10 cellular contexts compared by ENCODE assay signal in genomic region chr10:91974960-91975359, GRCh38. TPM values are rescaled to one million over a fixed set of nuclear protein-coding genes. Genes with fewer than 3 reads are reported as not detected.
DNase-seq lines count a peak whose midpoint lies in the region; ATAC-seq, FAIRE-seq and TF ChIP-seq lines count a peak whose summit lies in the region.
"Had no signal": no experiment of that assay in that cellular context is flagged by ENCODE, and none has a peak within 500 bp of the region (broad histone marks: within the 10 kb centered on the region; RNA-seq: fewer than 3 reads in every experiment).

No MANE protein-coding gene starts in this region.

- H3K27me3 ChIP-seq in foreskin keratinocyte: no peaks in the 10 kb centered on the region
- no peaks in the 10 kb centered on the region for H3K27me3 ChIP-seq in psoas muscle (ENCODE audit: insufficient read depth in 3 of 3, low read length in 2 of 3)

- TF ChIP-seq CTCF in foreskin keratinocyte (conservative IDR thresholded peaks at IDR 0.05) (no peak), psoas muscle (IDR thresholded peaks at IDR 0.05) (no peak), CD14-positive monocyte (IDR thresholded peaks at IDR 0.05) (no peak)

- no peak for TF ChIP-seq POLR2A in erythroblast (IDR thresholded peaks at IDR 0.05; ENCODE audit: low read length)

- H3K27me3 Mint-ChIP-seq in activated T-helper 2 cell treated with anti-CD3 and anti-CD28 coated beads, Interferon-gamma antibody, Interleukin-2, Interleukin-4, amounts not matched to agents 10 μg/mL and 5 μg/mL and 100 μg/mL, durations not matched to agents 14 hours and 24 hours and 36 hours (ENCODE audit: low read depth): no peaks in the 10 kb centered on the region
- H3K27me3 Mint-ChIP-seq in CD14-positive monocyte (ENCODE audit: low read depth in 3 of 3): no peaks in the 10 kb centered on the region

- 95 to 99% (median 96%) methylated on average over 2 of the region's 2 CpGs for WGBS in psoas muscle, 3 donors

- no peaks in the 10 kb centered on the region for H3K9me3 ChIP-seq in psoas muscle

- no peaks in the 10 kb centered on the region for H3K9me3 Mint-ChIP-seq in activated T-helper 2 cell treated with anti-CD3 and anti-CD28 coated beads, Interferon-gamma antibody, Interleukin-2, Interleukin-4, amounts not matched to agents 10 μg/mL and 5 μg/mL and 100 μg/mL, durations not matched to agents 14 hours and 24 hours and 36 hours
- H3K9me3 Mint-ChIP-seq in CD14-positive monocyte: no peaks in the 10 kb centered on the region
- H3K9me3 Mint-ChIP-seq: H9 had no signal

- FAIRE-seq in GM18507 (lab: Jason Lieb, UNC): peak; percentile 45

- H3K4me1 Mint-ChIP-seq in activated T-helper 2 cell treated with anti-CD3 and anti-CD28 coated beads, Interferon-gamma antibody, Interleukin-2, Interleukin-4, amounts not matched to agents 10 μg/mL and 5 μg/mL and 100 μg/mL, durations not matched to agents 14 hours and 24 hours and 36 hours (ENCODE audit: low read depth): peaks cover 30% of the 10 kb centered on the region
- no peaks in the 10 kb centered on the region for H3K4me1 Mint-ChIP-seq in CD14-positive monocyte

- H3K27ac Mint-ChIP-seq in activated T-helper 2 cell treated with anti-CD3 and anti-CD28 coated beads, Interferon-gamma antibody, Interleukin-2, Interleukin-4, amounts not matched to agents 10 μg/mL and 5 μg/mL and 100 μg/mL, durations not matched to agents 14 hours and 24 hours and 36 hours: peak overlapping the region; percentile 84
- H3K27ac Mint-ChIP-seq in CD14-positive monocyte: no peak overlapping the region
- H3K27ac Mint-ChIP-seq: H9 had no signal

- ATAC-seq in foreskin keratinocyte (peak; percentile 76), psoas muscle (no peak)

- DNase-seq in AG08396 (ENCODE audit: low spot score) (peak; percentile 48), GM18507 (ENCODE audit: extremely low spot score, insufficient read length, low read depth) (no peak), foreskin keratinocyte (peak in 1 of 2 donors; percentile 71), psoas muscle (no peak), erythroblast (lab: John Stamatoyannopoulos, UW) (no peak), CD14-positive monocyte (ENCODE audit: low spot score) (no peak), NAMALWA (ENCODE audit: low spot score) (no peak)
- DNase-seq in activated T-helper 2 cell treated with anti-CD3 and anti-CD28 coated beads, Interferon-gamma antibody, Interleukin-2, Interleukin-4, amounts not matched to agents 10 μg/mL and 5 μg/mL and 100 μg/mL, durations not matched to agents 14 hours and 24 hours and 36 hours (ENCODE audit: low spot score): no peak
- DNase-seq: cerebellar nuclear complex, H9 had no signal

- no peak overlapping the region for H3K4me3 ChIP-seq in psoas muscle

- H3K4me1 ChIP-seq in foreskin keratinocyte: peaks cover 10% of the 10 kb centered on the region
- H3K4me1 ChIP-seq in psoas muscle: no peaks in the 10 kb centered on the region

- H3K27ac ChIP-seq in foreskin keratinocyte (no peak overlapping the region), psoas muscle (no peak overlapping the region)

- H3K36me3 ChIP-seq in psoas muscle (ENCODE audit: insufficient read depth in 1 of 2, low read depth in 1 of 2): peaks cover 0 to 47% of the 10 kb centered on the region in 2 donors

- peaks cover 80% of the 10 kb centered on the region for H3K36me3 Mint-ChIP-seq in activated T-helper 2 cell treated with anti-CD3 and anti-CD28 coated beads, Interferon-gamma antibody, Interleukin-2, Interleukin-4, amounts not matched to agents 10 μg/mL and 5 μg/mL and 100 μg/mL, durations not matched to agents 14 hours and 24 hours and 36 hours (ENCODE audit: low read depth)
- peaks cover 77 to 83% of the 10 kb centered on the region in 2 donors for H3K36me3 Mint-ChIP-seq in CD14-positive monocyte

- H3K4me3 Mint-ChIP-seq in activated T-helper 2 cell treated with anti-CD3 and anti-CD28 coated beads, Interferon-gamma antibody, Interleukin-2, Interleukin-4, amounts not matched to agents 10 μg/mL and 5 μg/mL and 100 μg/mL, durations not matched to agents 14 hours and 24 hours and 36 hours (ENCODE audit: low read depth): no peak overlapping the region
- H3K4me3 Mint-ChIP-seq in CD14-positive monocyte: no peak overlapping the region
- H3K4me3 Mint-ChIP-seq: H9 had no signal

- intact Hi-C loops in activated T-helper 2 cell treated with anti-CD3 and anti-CD28 coated beads, Interferon-gamma antibody, Interleukin-2, Interleukin-4, amounts not matched to agents 10 μg/mL and 5 μg/mL and 100 μg/mL, durations not matched to agents 14 hours and 24 hours and 36 hours (cut with micrococcal nuclease): loop anchor here (1.0 to 2.0 kb wide), 2 partner anchors 12 to 30 kb away; no protein-coding TSS in a partner anchor
- intact Hi-C loops in psoas muscle (cut with DNase I): no loop called here
- intact Hi-C loops in CD14-positive monocyte (cut with micrococcal nuclease): no loop called here

RNA-seq across cellular contexts. Expression of gene BTAF1, which starts 51.4 kb away (rescaled TPM):
- total RNA-seq in activated T-helper 2 cell treated with anti-CD3 and anti-CD28 coated beads, Interferon-gamma antibody, Interleukin-2, Interleukin-4, amounts not matched to agents 10 μg/mL and 5 μg/mL and 100 μg/mL, durations not matched to agents 14 hours and 24 hours and 36 hours: 66.0 and 68.2 TPM in 2 replicates
- total RNA-seq in foreskin keratinocyte (23.7 and 24.1 TPM in 2 replicates), psoas muscle (10 to 100 TPM in 2 of 4 donors, 1 to 10 TPM in 2; 8.2 to 14.7 (median 10.8) TPM)
- polyA plus RNA-seq in foreskin keratinocyte (2.4 and 3.1 TPM in 2 replicates), psoas muscle (10 to 100 TPM in 1 of 3 donors, 1 to 10 TPM in 2; 4.5 to 10.3 (median 5.6) TPM), CD14-positive monocyte (1 to 10 TPM; 3.7 to 5.1 TPM)
